Comparison of ENCODE assay signal across 11 cellular contexts in the genomic region with DNA sequence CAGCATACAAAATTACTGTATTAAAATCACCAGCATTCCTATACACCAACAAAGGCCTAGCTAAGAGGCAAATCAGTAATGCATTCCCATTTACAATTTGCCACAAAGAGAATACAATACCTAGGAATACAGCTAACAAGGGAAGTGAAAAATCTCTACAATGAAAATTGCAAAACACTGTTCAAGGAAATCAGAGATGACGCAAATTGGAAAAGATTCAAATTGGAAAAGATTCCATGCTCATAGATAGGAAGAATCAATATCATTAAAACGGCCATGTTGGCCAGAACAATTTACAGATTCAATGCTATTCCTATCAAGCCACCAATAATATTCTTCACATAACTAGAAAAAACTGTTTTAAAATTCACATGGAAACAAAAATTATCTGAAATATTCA.
"Had no signal": no experiment of that assay in that cellular context is flagged by ENCODE, and none has a peak within 500 bp of the region (broad histone marks: within the 10 kb centered on the region; RNA-seq: fewer than 3 reads in every experiment).

No MANE protein-coding gene starts in this region.

- H3K4me1 ChIP-seq: HAP-1 had no signal

- H3K4me3 ChIP-seq: GM23248, GM23338, HAP-1 had no signal

- H3K9me3 ChIP-seq: HAP-1 had no signal

- H3K4me2 ChIP-seq: GM23338 had no signal

- H3K36me3 ChIP-seq: HAP-1 had no signal

- H3K9ac ChIP-seq: GM23248 had no signal

- FAIRE-seq: H1, H54 had no signal

- DNase-seq: GM23248, GOT3, H7, H9, HCEC 1CT, HFFc6 had no signal

- H2AFZ ChIP-seq: GM23248, GM23338 had no signal

- ATAC-seq: GM23338, HCT116 had no signal

- H3K27ac ChIP-seq: GM23248 had no signal
